13 cellular contexts compared by ENCODE assay signal in the genomic region with DNA sequence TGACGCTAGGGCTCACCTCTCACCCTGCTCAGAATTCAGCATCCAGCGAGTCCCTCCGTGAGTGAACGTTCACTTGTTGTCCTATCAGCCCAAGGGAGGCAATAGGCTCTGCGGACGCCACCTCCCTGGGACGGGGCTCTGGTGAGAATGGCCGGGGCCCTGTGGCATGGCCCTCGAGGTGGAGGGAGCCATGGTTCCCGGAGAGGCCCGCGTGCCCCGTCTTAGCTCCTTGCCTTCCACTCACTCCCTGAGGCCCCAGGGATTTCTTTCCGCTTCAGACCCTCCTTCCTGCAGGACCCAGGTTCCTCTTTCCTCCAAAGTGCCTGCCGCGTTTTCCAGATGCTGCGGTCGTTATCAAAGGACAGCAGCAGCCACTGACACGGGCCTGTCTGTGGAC. TPM values are rescaled to one million over a fixed set of nuclear protein-coding genes. Genes with fewer than 3 reads are reported as not detected.
DNase-seq lines count a peak whose midpoint lies in the region; ATAC-seq lines count a peak whose summit lies in the region.
"Had no signal": no experiment of that assay in that cellular context is flagged by ENCODE, and none has a peak within 500 bp of the region (broad histone marks: within the 10 kb centered on the region; RNA-seq: fewer than 3 reads in every experiment).

No MANE protein-coding gene starts in this region.

- H3K9ac ChIP-seq in BLaER1 treated with 17β-estradiol and CSF1 and Interleukin-3, amounts not matched to agents 10 nM and 100 nM = no peak overlapping the region

- peaks cover 0 to 48% (median 15%) of the 10 kb centered on the region in 3 donors for H3K36me3 Mint-ChIP-seq in CD8-positive, alpha-beta memory T cell
- H3K36me3 Mint-ChIP-seq in activated naive CD8-positive, alpha-beta T cell treated with anti-CD3 and anti-CD28 coated beads for 36 hours = peaks cover 50% of the 10 kb centered on the region
- H3K36me3 Mint-ChIP-seq in naive thymus-derived CD8-positive, alpha-beta T cell = peaks cover 6 to 35% (median 12%) of the 10 kb centered on the region in 3 donors

- H3K4me2 ChIP-seq in BLaER1 treated with 17β-estradiol and CSF1 and Interleukin-3, amounts not matched to agents 10 nM and 100 nM = peak overlapping the region; percentile 48 to 73 (median 61)

- peaks cover 21 to 70% (median 34%) of the 10 kb centered on the region in 11 experiments; a peak in 20 of 22 replicates for H4K20me1 ChIP-seq in BLaER1 treated with 17β-estradiol and CSF1 and Interleukin-3, amounts not matched to agents 10 nM and 100 nM

- H3K27ac Mint-ChIP-seq in CD8-positive, alpha-beta memory T cell = peak overlapping the region; percentile 75 to 93 (median 88)
- peak overlapping the region; percentile 82 for H3K27ac Mint-ChIP-seq in activated naive CD8-positive, alpha-beta T cell treated with anti-CD3 and anti-CD28 coated beads for 36 hours
- peak overlapping the region; percentile 77 to 97 (median 89) for H3K27ac Mint-ChIP-seq in naive thymus-derived CD8-positive, alpha-beta T cell

- H3K9me3 Mint-ChIP-seq in CD8-positive, alpha-beta memory T cell = no peaks in the 10 kb centered on the region
- H3K9me3 Mint-ChIP-seq in activated naive CD8-positive, alpha-beta T cell treated with anti-CD3 and anti-CD28 coated beads for 36 hours = no peaks in the 10 kb centered on the region
- H3K9me3 Mint-ChIP-seq in naive thymus-derived CD8-positive, alpha-beta T cell = no peaks in the 10 kb centered on the region

- CTCF ChIA-PET in CD8-positive, alpha-beta memory T cell (lab: Charles Lee) = interaction anchor here (2.9 kb wide), 1 partner anchor 17 kb away, joined by 15 read pairs; no protein-coding TSS in a partner anchor

- no peaks in the 10 kb centered on the region for H3K27me3 Mint-ChIP-seq in CD8-positive, alpha-beta memory T cell
- H3K27me3 Mint-ChIP-seq in activated naive CD8-positive, alpha-beta T cell treated with anti-CD3 and anti-CD28 coated beads for 36 hours = no peaks in the 10 kb centered on the region
- no peaks in the 10 kb centered on the region for H3K27me3 Mint-ChIP-seq in naive thymus-derived CD8-positive, alpha-beta T cell

- DNase-seq in CD8-positive, alpha-beta memory T cell = peak in 1 of 5 donors; percentile 40
- no peak for DNase-seq in activated naive CD8-positive, alpha-beta T cell treated with anti-CD3 and anti-CD28 coated beads for 36 hours
- DNase-seq in naive thymus-derived CD8-positive, alpha-beta T cell = peak in 1 of 10 donors; percentile 63
- DNase-seq in stimulated activated CD4-positive, alpha-beta T cell treated with anti-CD3 and anti-CD28 coated beads, Interleukin-4, amount 100 ng/mL, for 1 hour = no peak
- DNase-seq in nucleus accumbens (lab: John Stamatoyannopoulos, UW) = no peak
- DNase-seq: NCI-H187, NCI-H526, SW 1271 had no signal

- H3K27ac ChIP-seq in BLaER1 treated with 17β-estradiol and CSF1 and Interleukin-3, amounts not matched to agents 10 nM and 100 nM = no peak overlapping the region
- no peak overlapping the region for H3K27ac ChIP-seq in CD8-positive, alpha-beta memory T cell (ENCODE audit: low read depth, low read length)
- H3K27ac ChIP-seq: adrenal gland, tibial artery had no signal

- H3K4me1 ChIP-seq in BLaER1 treated with 17β-estradiol and CSF1 and Interleukin-3, amounts not matched to agents 10 nM and 100 nM = peaks cover 13 to 22% (median 15%) of the 10 kb centered on the region in 10 experiments
- H3K4me1 ChIP-seq in CD8-positive, alpha-beta memory T cell (ENCODE audit: insufficient read depth, low read length) = peaks cover 17% of the 10 kb centered on the region
- H3K4me1 ChIP-seq: adrenal gland, tibial artery had no signal

- H3K4me1 Mint-ChIP-seq in CD8-positive, alpha-beta memory T cell = peaks cover 8 to 18% (median 10%) of the 10 kb centered on the region in 3 donors
- peaks cover 37% of the 10 kb centered on the region for H3K4me1 Mint-ChIP-seq in activated naive CD8-positive, alpha-beta T cell treated with anti-CD3 and anti-CD28 coated beads for 36 hours
- peaks cover 11 to 23% (median 17%) of the 10 kb centered on the region in 4 donors for H3K4me1 Mint-ChIP-seq in naive thymus-derived CD8-positive, alpha-beta T cell

- H3K36me3 ChIP-seq in BLaER1 treated with 17β-estradiol and CSF1 and Interleukin-3, amounts not matched to agents 10 nM and 100 nM = peaks cover 63 to 88% (median 78%) of the 10 kb centered on the region in 11 experiments
- peaks cover 17% of the 10 kb centered on the region for H3K36me3 ChIP-seq in CD8-positive, alpha-beta memory T cell (ENCODE audit: insufficient read depth, low read length)

- H3K4me3 Mint-ChIP-seq in CD8-positive, alpha-beta memory T cell = peak overlapping the region in 5 of 7 donors; percentile 12 to 84 (median 55)
- peak overlapping the region; percentile 22 for H3K4me3 Mint-ChIP-seq in activated naive CD8-positive, alpha-beta T cell treated with anti-CD3 and anti-CD28 coated beads for 36 hours
- peak overlapping the region in 9 of 10 donors; percentile 46 to 74 (median 58) for H3K4me3 Mint-ChIP-seq in naive thymus-derived CD8-positive, alpha-beta T cell

- no peak overlapping the region for H3K4me3 ChIP-seq in BLaER1 treated with 17β-estradiol and CSF1 and Interleukin-3, amounts not matched to agents 10 nM and 100 nM
- H3K4me3 ChIP-seq in CD8-positive, alpha-beta memory T cell (ENCODE audit: low read length) = peak overlapping the region; percentile 19
- H3K4me3 ChIP-seq: adrenal gland, tibial artery had no signal

- POLR2A ChIA-PET in CD8-positive, alpha-beta memory T cell (lab: Charles Lee) = no interaction called here
- POLR2A ChIA-PET in naive thymus-derived CD8-positive, alpha-beta T cell (lab: Charles Lee) = interaction anchor here (0.8 to 1.5 kb wide), 4 partner anchors 8 to 246 kb away, joined by 3 to 7 read pairs (median 3); partner anchors contain the start of genes CCDC127 and SDHA

- H3K27me3 ChIP-seq in BLaER1 treated with 17β-estradiol and CSF1 and Interleukin-3, amounts not matched to agents 10 nM and 100 nM = no peaks in the 10 kb centered on the region
- no peaks in the 10 kb centered on the region for H3K27me3 ChIP-seq in CD8-positive, alpha-beta memory T cell (ENCODE audit: insufficient read depth, low read length, poor library complexity, severe bottlenecking)
- H3K27me3 ChIP-seq: adrenal gland, tibial artery had no signal

- no peaks in the 10 kb centered on the region for H3K9me3 ChIP-seq in BLaER1 treated with 17β-estradiol and CSF1 and Interleukin-3, amounts not matched to agents 10 nM and 100 nM (replicated peaks in 1 of 11)
- H3K9me3 ChIP-seq in CD8-positive, alpha-beta memory T cell (ENCODE audit: low read length) = no peaks in the 10 kb centered on the region
- H3K9me3 ChIP-seq: adrenal gland, tibial artery had no signal

- peak in 1 of 2 donors; percentile 19 for ATAC-seq in naive thymus-derived CD8-positive, alpha-beta T cell
- no peak for ATAC-seq in HG03469 (IDR thresholded peaks at IDR 0.05; ENCODE audit: unreplicated experiment)
- no peak for ATAC-seq in GM19023 (IDR thresholded peaks at IDR 0.05; ENCODE audit: unreplicated experiment)

RNA-seq across cellular contexts. Expression of gene EXOC3, which starts 21.5 kb away (rescaled TPM):
- total RNA-seq in CD8-positive, alpha-beta memory T cell = 10 to 100 TPM; 50.2 to 52.4 TPM
- polyA plus RNA-seq in CD8-positive, alpha-beta memory T cell = 42.9 TPM
- 10 to 100 TPM; 58.2 to 61.2 TPM for total RNA-seq in activated naive CD8-positive, alpha-beta T cell treated with anti-CD3 and anti-CD28 coated beads for 36 hours
- 10 to 100 TPM; 93.3 to 99.5 TPM for total RNA-seq in naive thymus-derived CD8-positive, alpha-beta T cell
- 10 to 100 TPM; 29.7 to 57.1 (median 42.5) TPM for polyA plus RNA-seq in naive thymus-derived CD8-positive, alpha-beta T cell

RNA-seq across cellular contexts. Expression of gene SLC9A3, which starts 59.8 kb away (rescaled TPM):
- 1 to 10 TPM; 2.4 to 2.6 TPM for total RNA-seq in CD8-positive, alpha-beta memory T cell
- 2.5 TPM for polyA plus RNA-seq in CD8-positive, alpha-beta memory T cell
- 1 to 10 TPM; 2.1 to 2.4 TPM for total RNA-seq in activated naive CD8-positive, alpha-beta T cell treated with anti-CD3 and anti-CD28 coated beads for 36 hours
- total RNA-seq in naive thymus-derived CD8-positive, alpha-beta T cell = 1 to 10 TPM; 2.4 to 2.6 TPM
- polyA plus RNA-seq in naive thymus-derived CD8-positive, alpha-beta T cell = 1 to 10 TPM in 2 of 3 donors, under 1 TPM in 1; 0.98 to 3.3 (median 2.4) TPM
